ENCODE assay signal across 10 cellular contexts in genomic region chr11:61297741-61298140, GRCh38. TPM values are rescaled to one million over a fixed set of nuclear protein-coding genes. Genes with fewer than 3 reads are reported as not detected.
DNase-seq lines count a peak whose midpoint lies in the region; TF ChIP-seq lines count a peak whose summit lies in the region.
"Had no signal": no experiment of that assay in that cellular context is flagged by ENCODE, and none has a peak within 500 bp of the region (broad histone marks: within the 10 kb centered on the region; RNA-seq: fewer than 3 reads in every experiment).

No MANE protein-coding gene starts in this region.

- no TSS peak for BruUV-seq in OCI-LY7 (replicated peaks; lab: Mats Ljungman, UMichigan)

- TF ChIP-seq CTCF in AG09319 (IDR thresholded peaks at IDR 0.05; ENCODE audit: low read depth, low read length) (no peak), cardiac fibroblast (IDR thresholded peaks at IDR 0.05; ENCODE audit: low read depth, low read length) (no peak), OCI-LY7 (conservative IDR thresholded peaks at IDR 0.05; ENCODE audit: low read length) (no peak)

- CTCF ChIA-PET in OCI-LY7 (lab: Charles Lee; ENCODE audit: unreplicated experiment), result no interaction called here

- DNase-seq in AG09319 (ENCODE audit: extremely low read depth, low read depth), result peak; percentile 83
- peak; percentile 94 for DNase-seq in HT1080 (ENCODE audit: low read depth)
- DNase-seq in cardiac fibroblast (ENCODE audit: low read depth in 2 of 2), result peak; percentile 96 to 97
- no peak for DNase-seq in NCI-H510A (lab: John Stamatoyannopoulos, UW)
- no peak for DNase-seq in OCI-LY7 (ENCODE audit: low spot score)
- no peak for DNase-seq in activated gamma-delta T cell treated with Interleukin-2 at 50 U/mL for 16 hours
- no peak for DNase-seq in stimulated activated naive CD4-positive, alpha-beta T cell (lab: John Stamatoyannopoulos, UW)

- no peaks in the 10 kb centered on the region for H3K79me2 ChIP-seq in OCI-LY7 (ENCODE audit: insufficient read depth, low read depth, low read length)

- H2AFZ ChIP-seq in OCI-LY7 (ENCODE audit: low read length), result no peak overlapping the region

- H3K9me2 ChIP-seq in OCI-LY7 (ENCODE audit: insufficient read depth, low read length), result no peaks in the 10 kb centered on the region

- H3K9me3 ChIP-seq in mesodermal cell (ENCODE audit: control insufficient read depth, low read length), result no peaks in the 10 kb centered on the region
- H3K9me3 ChIP-seq in OCI-LY7 (ENCODE audit: low read length), result no peaks in the 10 kb centered on the region
- H3K9me3 ChIP-seq: neutrophil had no signal

- intact Hi-C loops in OCI-LY7 (cut with micrococcal nuclease; ENCODE audit: unreplicated experiment), result no loop called here

- 40 to 79% methylated on average over 1 to 3 of the region's 5 CpGs for WGBS in mesodermal cell (ENCODE audit: insufficient coverage in 2 of 2), 2 experiments

- H3K4me2 ChIP-seq in OCI-LY7 (ENCODE audit: low read length), result no peak overlapping the region

- H3K4me1 ChIP-seq in mesodermal cell (ENCODE audit: control insufficient read depth, insufficient read depth, low read length, poor library complexity, severe bottlenecking), result peaks cover 18% of the 10 kb centered on the region
- H3K4me1 ChIP-seq in OCI-LY7 (ENCODE audit: insufficient read depth, low read length, poor library complexity, severe bottlenecking), result peaks cover 24% of the 10 kb centered on the region

- H4K20me1 ChIP-seq in OCI-LY7 (ENCODE audit: insufficient read depth, low read length), result no peaks in the 10 kb centered on the region; the same call in 1 of the 2 replicates

- H3K27ac ChIP-seq in mesodermal cell (ENCODE audit: low read depth, low read length, severe bottlenecking), result peak overlapping the region; percentile 59
- no peak overlapping the region for H3K27ac ChIP-seq in OCI-LY7 (ENCODE audit: low read depth, low read length, poor library complexity, severe bottlenecking)
- H3K27ac ChIP-seq: neutrophil, VCaP had no signal

- POLR2A ChIA-PET in OCI-LY7 (lab: Charles Lee), result interaction anchor here (0.6 kb wide), 1 partner anchor 10 kb away, joined by 7 read pairs; no protein-coding TSS in a partner anchor

- H3K4me3 ChIP-seq in cardiac fibroblast (replicated peaks in 1 of 2; ENCODE audit: low read depth in 2 of 2, low read length in 2 of 2) (no peak overlapping the region), mesodermal cell (ENCODE audit: extremely low read depth, insufficient read depth, low read length, poor library complexity, severe bottlenecking) (no peak overlapping the region), OCI-LY7 (ENCODE audit: low read depth, low read length, poor library complexity, severe bottlenecking) (no peak overlapping the region)

- H3K36me3 ChIP-seq in mesodermal cell (ENCODE audit: control insufficient read depth, insufficient read depth, low read length) (peaks cover 45% of the 10 kb centered on the region), OCI-LY7 (ENCODE audit: insufficient read depth, low read length) (peaks cover 59% of the 10 kb centered on the region)

RNA-seq across cellular contexts. Expression of gene VWCE, which starts 2.6 kb away (rescaled TPM):
- 0.17 and 0.23 TPM in 2 replicates for total RNA-seq in HT1080 (2014; rRNA removed; shearing (Covaris generic))
- polyA plus RNA-seq in HT1080 (2015; cell fraction: cytosol; rRNA removed), result 0.09 and 0.19 TPM in 2 replicates
- polyA plus RNA-seq in HT1080 (2015; cell fraction: nucleus; rRNA removed), result 2.4 and 2.7 TPM in 2 replicates
- polyA plus RNA-seq in mesodermal cell (2013, experiment 1 of 2), result 15.1 TPM
- polyA plus RNA-seq in mesodermal cell (2013, experiment 2 of 2), result 10.5 TPM
- 0.51 and 0.79 TPM in 2 replicates for total RNA-seq in OCI-LY7 (2014; rRNA removed; shearing (Covaris generic))
- 4.1 and 5.5 TPM in 2 replicates for total RNA-seq in OCI-LY7 (2022)

RNA-seq across cellular contexts. Expression of gene DDB1, which starts 35.2 kb away (rescaled TPM):
- 253 and 271 TPM in 2 replicates for total RNA-seq in HT1080 (2014; rRNA removed; shearing (Covaris generic))
- 151 and 162 TPM in 2 replicates for polyA plus RNA-seq in HT1080 (2015; cell fraction: cytosol; rRNA removed)
- 336 and 347 TPM in 2 replicates for polyA plus RNA-seq in HT1080 (2015; cell fraction: nucleus; rRNA removed)
- polyA plus RNA-seq in mesodermal cell (2013, experiment 1 of 2), result 190 TPM
- 169 TPM for polyA plus RNA-seq in mesodermal cell (2013, experiment 2 of 2)
- total RNA-seq in OCI-LY7 (2014; rRNA removed; shearing (Covaris generic)), result 194 and 218 TPM in 2 replicates
- 211 and 225 TPM in 2 replicates for total RNA-seq in OCI-LY7 (2022)

RNA-seq across cellular contexts. Expression of gene TKFC, which starts 35.3 kb away (rescaled TPM):
- total RNA-seq in HT1080 (2014; rRNA removed; shearing (Covaris generic)), result 48.8 and 56.6 TPM in 2 replicates
- polyA plus RNA-seq in HT1080 (2015; cell fraction: cytosol; rRNA removed), result 67.0 and 67.5 TPM in 2 replicates
- polyA plus RNA-seq in HT1080 (2015; cell fraction: nucleus; rRNA removed), result 165 and 176 TPM in 2 replicates
- 37.0 TPM for polyA plus RNA-seq in mesodermal cell (2013, experiment 1 of 2)
- polyA plus RNA-seq in mesodermal cell (2013, experiment 2 of 2), result 27.9 TPM
- total RNA-seq in OCI-LY7 (2014; rRNA removed; shearing (Covaris generic)), result 75.3 and 77.8 TPM in 2 replicates
- total RNA-seq in OCI-LY7 (2022), result 166 and 169 TPM in 2 replicates

RNA-seq across cellular contexts. Expression of gene PGA5, which starts 56.8 kb away (rescaled TPM):
- total RNA-seq in HT1080 (2014; rRNA removed; shearing (Covaris generic)), result not detected in 2 replicates
- not detected in 2 replicates for polyA plus RNA-seq in HT1080 (2015; cell fraction: cytosol; rRNA removed)
- not detected in 2 replicates for polyA plus RNA-seq in HT1080 (2015; cell fraction: nucleus; rRNA removed)
- polyA plus RNA-seq in mesodermal cell (2013, experiment 1 of 2), result 0.92 TPM
- polyA plus RNA-seq in mesodermal cell (2013, experiment 2 of 2), result not detected
- total RNA-seq in OCI-LY7 (2014; rRNA removed; shearing (Covaris generic)), result not detected in 2 replicates
- total RNA-seq in OCI-LY7 (2022), result not detected in 2 replicates

Comparison
In these comparisons a context has a peak if more than half of its experiments do, and no peak if none do; other contexts are left out.
1. DNase-seq: peak in AG09319 (single experiment), HT1080 (single experiment) and cardiac fibroblast (2 of 2); none in NCI-H510A (single experiment), OCI-LY7 (single experiment), activated gamma-delta T cell treated with Interleukin-2 at 50 U/mL for 16 hours (single experiment) and stimulated activated naive CD4-positive, alpha-beta T cell (0 of 6).